1 cellular context compared by ENCODE assay signal in genomic region chr19:55028757-55029156, GRCh38.
TF ChIP-seq lines count a peak whose summit lies in the region.

No MANE protein-coding gene starts in this region.

TF ChIP-seq in H1, 55 proteins besides CTCF, POLR2A, EP300 and RAD21:
- TF ChIP-seq CHD1 (IDR thresholded peaks at IDR 0.05; ENCODE audit: low read depth, low read length) = no peak
- TF ChIP-seq GABPA (IDR thresholded peaks at IDR 0.05; ENCODE audit: borderline replicate concordance, insufficient read depth, low read length) = no peak
- TF ChIP-seq KDM5A (IDR thresholded peaks at IDR 0.05; ENCODE audit: low read length) = no peak
- TF ChIP-seq YY1 (IDR thresholded peaks at IDR 0.05; ENCODE audit: low read depth, low read length) = no peak
- TF ChIP-seq TAF7 (optimal IDR thresholded peaks at IDR 0.05; ENCODE audit: borderline replicate concordance, low read depth, low read length) = no peak
- no peak for TF ChIP-seq CEBPB (IDR thresholded peaks at IDR 0.05; ENCODE audit: low read depth, low read length)
- no peak for TF ChIP-seq EZH2 (IDR thresholded peaks at IDR 0.05; ENCODE audit: low read depth, low read length, severe bottlenecking)
- TF ChIP-seq HDAC2 (IDR thresholded peaks at IDR 0.05; ENCODE audit: borderline replicate concordance in 1 of 2, low read depth in 2 of 2, low read length in 2 of 2) = no peak
- no peak for TF ChIP-seq E2F6 (IDR thresholded peaks at IDR 0.05)
- TF ChIP-seq SP1 (IDR thresholded peaks at IDR 0.05; ENCODE audit: low read depth, low read length) = no peak
- TF ChIP-seq SIN3A (conservative IDR thresholded peaks at IDR 0.05 in 1 of 2, IDR thresholded peaks at IDR 0.05 in 1 of 2; ENCODE audit: low read depth in 1 of 2, low read length in 2 of 2) = no peak
